1 cellular context compared by ENCODE assay signal in genomic region chr20:50112512-50113419, GRCh38.
A peak's percentile ranks its signal among the peaks of the same experiment; 100 is the strongest.
TF ChIP-seq lines count a peak whose summit lies in the region.

TSS of gene UBE2V1 (minus strand) at chr20:50113150. CDS start at chr20:50113128, 22 bp downstream.

TF ChIP-seq in HepG2, 621 proteins besides CTCF, POLR2A, EP300 and RAD21 (continued from another document and continues in another):
- TF ChIP-seq ARID3A (IDR thresholded peaks at IDR 0.05; ENCODE audit: low read depth, low read length) (peak; percentile 49; the same call in 1 of the 2 replicates), CCAR2 (optimal IDR thresholded peaks at IDR 0.05; ENCODE audit: low read depth, low read length) (no peak), ZNF749 (CRISPR knock-in tag; IDR thresholded peaks at IDR 0.05; ENCODE audit: borderline replicate concordance) (no peak), PRPF4 (IDR thresholded peaks at IDR 0.05; ENCODE audit: low read depth, low read length, poor library complexity, severe bottlenecking) (no peak), PCBP1 (IDR thresholded peaks at IDR 0.05; ENCODE audit: borderline replicate concordance, low read depth, low read length) (no peak), ZSCAN21 (CRISPR knock-in tag; IDR thresholded peaks at IDR 0.05; ENCODE audit: borderline replicate concordance) (peak; percentile 70; the same call in 1 of the 2 replicates), E2F5 (CRISPR knock-in tag; conservative IDR thresholded peaks at IDR 0.05) (peak; percentile 7; the same call in 1 of the 2 replicates), SYNCRIP (IDR thresholded peaks at IDR 0.05; ENCODE audit: insufficient read depth, low read depth, low read length) (no peak), TFE3 (CRISPR knock-in tag; IDR thresholded peaks at IDR 0.05) (peak; percentile 30), ZNF776 (CRISPR knock-in tag; IDR thresholded peaks at IDR 0.05) (peak; percentile 98), ZNF136 (CRISPR knock-in tag; IDR thresholded peaks at IDR 0.05; ENCODE audit: low read depth) (peak; percentile 38; the same call in 1 of the 2 replicates), ERF (CRISPR knock-in tag; IDR thresholded peaks at IDR 0.05) (peak; percentile 66; the same call in 1 of the 2 replicates), FOSL1 (CRISPR knock-in tag; IDR thresholded peaks at IDR 0.05; ENCODE audit: borderline replicate concordance) (no peak), KDM3A (CRISPR knock-in tag; IDR thresholded peaks at IDR 0.05; ENCODE audit: low read depth) (peak; percentile 11; the same call in 1 of the 2 replicates), NAIF1 (CRISPR knock-in tag; IDR thresholded peaks at IDR 0.05; ENCODE audit: borderline replicate concordance) (peak; percentile 65; the same call in 1 of the 2 replicates), IRX3 (CRISPR knock-in tag; IDR thresholded peaks at IDR 0.05; ENCODE audit: borderline replicate concordance, low read depth) (peak; percentile 89), RARG (CRISPR knock-in tag; IDR thresholded peaks at IDR 0.05; ENCODE audit: low read depth) (0 out of 2 replicates have a peak, but pooled peaks have one; percentile 31), ZFP36L2 (CRISPR knock-in tag; IDR thresholded peaks at IDR 0.05) (0 out of 2 replicates have a peak, but pooled peaks have one; percentile 64), BATF2 (CRISPR knock-in tag; IDR thresholded peaks at IDR 0.05) (no peak), ZNF354B (CRISPR knock-in tag; IDR thresholded peaks at IDR 0.05) (no peak), ATF5 (CRISPR knock-in tag; IDR thresholded peaks at IDR 0.05; ENCODE audit: low read depth) (no peak; the same call in 1 of the 2 replicates), SKIL (CRISPR knock-in tag; IDR thresholded peaks at IDR 0.05; ENCODE audit: borderline replicate concordance) (no peak), ZKSCAN5 (CRISPR knock-in tag; IDR thresholded peaks at IDR 0.05) (no peak), SAFB2 (CRISPR knock-in tag; IDR thresholded peaks at IDR 0.05; ENCODE audit: borderline replicate concordance, low read depth) (peak; percentile 96), WIZ (CRISPR knock-in tag; IDR thresholded peaks at IDR 0.05) (no peak), ZC3H13 (CRISPR knock-in tag; IDR thresholded peaks at IDR 0.05) (0 out of 2 replicates have a peak, but pooled peaks have one; percentile 73), ZNF510 (CRISPR knock-in tag; IDR thresholded peaks at IDR 0.05; ENCODE audit: low read depth) (0 out of 2 replicates have a peak, but pooled peaks have one; percentile 68), E2F2 (CRISPR knock-in tag; IDR thresholded peaks at IDR 0.05; ENCODE audit: borderline replicate concordance) (peak; percentile 49; the same call in 1 of the 2 replicates), RFXAP (CRISPR knock-in tag; IDR thresholded peaks at IDR 0.05; ENCODE audit: borderline replicate concordance) (peak; percentile 61; the same call in 1 of the 2 replicates), SRSF9 (IDR thresholded peaks at IDR 0.05; ENCODE audit: borderline replicate concordance, insufficient read depth, low read depth, low read length, poor library complexity, severe bottlenecking) (no peak), ZMAT5 (CRISPR knock-in tag; IDR thresholded peaks at IDR 0.05; ENCODE audit: borderline replicate concordance, low read depth) (no peak; the same call in 1 of the 2 replicates), MLLT10 (CRISPR knock-in tag; IDR thresholded peaks at IDR 0.05) (no peak), FIP1L1 (IDR thresholded peaks at IDR 0.05; ENCODE audit: borderline replicate concordance, insufficient read depth, low read depth, low read length) (peak; percentile 91; the same call in 1 of the 2 replicates), ZNF773 (CRISPR knock-in tag; IDR thresholded peaks at IDR 0.05; ENCODE audit: borderline replicate concordance) (peak; percentile 79; the same call in 1 of the 2 replicates), ZNF766 (CRISPR knock-in tag; IDR thresholded peaks at IDR 0.05; ENCODE audit: borderline replicate concordance) (no peak; the same call in 1 of the 2 replicates), ZNF274 (CRISPR knock-in tag; IDR thresholded peaks at IDR 0.05) (peak; percentile 84), SP4 (CRISPR knock-in tag; IDR thresholded peaks at IDR 0.05) (peak; percentile 92), POLR2AphosphoS5 (IDR thresholded peaks at IDR 0.05; ENCODE audit: low read depth, low read length) (peak; percentile 99), PLRG1 (conservative IDR thresholded peaks at IDR 0.05) (no peak), BCL3 (CRISPR knock-in tag; IDR thresholded peaks at IDR 0.05) (peak; percentile 96; the same call in 1 of the 2 replicates), ZBTB33 (CRISPR knock-in tag; IDR thresholded peaks at IDR 0.05) (no peak), JUNB (CRISPR knock-in tag; IDR thresholded peaks at IDR 0.05; ENCODE audit: borderline replicate concordance) (no peak), HDAC1 (CRISPR knock-in tag; IDR thresholded peaks at IDR 0.05) (peak; percentile 72), SRY (CRISPR knock-in tag; IDR thresholded peaks at IDR 0.05) (no peak; the same call in 1 of the 2 replicates), ZNF350 (CRISPR knock-in tag; IDR thresholded peaks at IDR 0.05; ENCODE audit: borderline replicate concordance, low read depth) (peak; percentile 48), TBX2 (CRISPR knock-in tag; IDR thresholded peaks at IDR 0.05; ENCODE audit: borderline replicate concordance) (peak; percentile 59), MIER3 (CRISPR knock-in tag; IDR thresholded peaks at IDR 0.05; ENCODE audit: borderline replicate concordance) (no peak), KLF9 (CRISPR knock-in tag; IDR thresholded peaks at IDR 0.05; ENCODE audit: low read depth) (0 out of 2 replicates have a peak, but pooled peaks have one; percentile 74), ZMAT3 (CRISPR knock-in tag; conservative IDR thresholded peaks at IDR 0.05) (peak; percentile 90), ZMYM4 (CRISPR knock-in tag; IDR thresholded peaks at IDR 0.05) (peak; percentile 62), KDM4B (CRISPR knock-in tag; IDR thresholded peaks at IDR 0.05) (no peak), DMTF1 (CRISPR knock-in tag; IDR thresholded peaks at IDR 0.05) (no peak)
